ENCODE assay signal across 14 cellular contexts in the genomic region with DNA sequence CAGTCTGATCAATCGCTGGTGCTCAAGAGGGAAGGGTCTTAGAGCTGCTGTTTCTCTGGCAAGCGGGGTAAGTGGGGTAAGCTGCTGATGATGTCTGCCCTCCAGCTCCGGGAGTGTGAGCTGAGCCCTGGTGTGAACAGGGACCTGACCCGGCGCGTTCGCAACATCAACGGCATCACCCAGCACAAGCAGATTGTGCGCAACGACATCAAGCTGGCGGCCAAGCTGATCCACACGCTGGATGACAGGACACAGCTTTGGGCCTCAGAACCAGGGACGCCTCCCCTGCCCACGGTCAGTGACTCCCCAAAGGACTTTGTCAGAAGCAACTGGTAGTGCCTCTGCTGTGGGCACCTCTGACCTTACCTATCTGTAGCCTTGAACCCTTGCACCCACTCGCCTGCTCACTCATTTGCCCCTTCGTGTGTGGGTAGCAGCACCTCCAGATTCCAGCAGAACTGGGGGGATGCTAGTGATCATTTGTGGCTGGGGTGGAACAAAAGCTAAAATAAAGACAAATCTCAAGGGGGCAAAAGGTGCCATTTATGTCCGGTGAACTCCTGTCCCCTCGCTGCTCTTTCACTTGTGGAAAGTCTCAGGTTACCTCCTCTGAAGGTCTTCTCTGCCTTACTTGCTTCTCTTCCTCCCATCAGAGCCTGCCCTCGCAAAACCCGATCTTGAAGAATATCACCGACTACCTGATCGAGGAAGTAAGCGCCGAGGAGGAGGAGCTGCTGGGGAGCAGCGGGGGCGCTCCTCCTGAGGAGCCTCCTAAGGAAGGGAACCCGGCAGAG. TPM values are rescaled to one million over a fixed set of nuclear protein-coding genes. Genes with fewer than 3 reads are reported as not detected.
DNase-seq lines count a peak whose midpoint lies in the region; ATAC-seq, FAIRE-seq and TF ChIP-seq lines count a peak whose summit lies in the region.
"Had no signal": no experiment of that assay in that cellular context is flagged by ENCODE, and none has a peak within 500 bp of the region (broad histone marks: within the 10 kb centered on the region; RNA-seq: fewer than 3 reads in every experiment).

No MANE protein-coding gene starts in this region.

- FAIRE-seq in GM12892 (lab: Jason Lieb, UNC) = no peak
- FAIRE-seq: D721Med had no signal

- no peaks in the 10 kb centered on the region for H3K9me3 ChIP-seq in CD4-positive, CD25-positive, alpha-beta regulatory T cell (ENCODE audit: control insufficient read depth in 2 of 2, low read length in 2 of 2)
- H3K9me3 ChIP-seq: testis had no signal

- intact Hi-C loops in activated T-helper 1 cell treated with anti-CD3 and anti-CD28 coated beads, Interleukin-12 subunit alpha, Interleukin-12 subunit beta, Interleukin-2, Interleukin-4 antibody, amounts not matched to agents 30 ng/mL and 10 ng/mL and 1 ng/mL, durations not matched to agents 14 hours and 24 hours and 36 hours (cut with micrococcal nuclease) = no loop called here

- peak overlapping the region in 1 of 3 donors; percentile 67 for H3K27ac Mint-ChIP-seq in CD4-positive, CD25-positive, alpha-beta regulatory T cell
- H3K27ac Mint-ChIP-seq in activated T-helper 1 cell treated with anti-CD3 and anti-CD28 coated beads, Interleukin-12 subunit alpha, Interleukin-12 subunit beta, Interleukin-2, Interleukin-4 antibody, amounts not matched to agents 30 ng/mL and 10 ng/mL and 1 ng/mL, durations not matched to agents 14 hours and 24 hours and 36 hours = peak overlapping the region; percentile 91
- peak overlapping the region in 5 of 6 donors; percentile 15 to 98 (median 74) for H3K27ac Mint-ChIP-seq in naive B cell

- H3K4me1 ChIP-seq in CD4-positive, CD25-positive, alpha-beta regulatory T cell (ENCODE audit: control insufficient read depth, insufficient read depth, low read length, poor library complexity, severe bottlenecking) = peaks cover 36% of the 10 kb centered on the region

- peak overlapping the region; percentile 78 for H3K27ac ChIP-seq in CD4-positive, CD25-positive, alpha-beta regulatory T cell (ENCODE audit: insufficient read depth, low read length, poor library complexity, severe bottlenecking)
- H3K27ac ChIP-seq: testis had no signal

- no peak overlapping the region for H3K4me3 ChIP-seq in CD4-positive, CD25-positive, alpha-beta regulatory T cell (ENCODE audit: low read depth, low read length)
- H3K4me3 ChIP-seq: coronary artery, testis had no signal

- peaks cover 14% of the 10 kb centered on the region for H3K27me3 Mint-ChIP-seq in CD4-positive, CD25-positive, alpha-beta regulatory T cell
- H3K27me3 Mint-ChIP-seq in activated T-helper 1 cell treated with anti-CD3 and anti-CD28 coated beads, Interleukin-12 subunit alpha, Interleukin-12 subunit beta, Interleukin-2, Interleukin-4 antibody, amounts not matched to agents 30 ng/mL and 10 ng/mL and 1 ng/mL, durations not matched to agents 14 hours and 24 hours and 36 hours (ENCODE audit: insufficient read depth) = peaks cover 2% of the 10 kb centered on the region
- peaks cover 1 to 14% (median 14%) of the 10 kb centered on the region in 3 donors for H3K27me3 Mint-ChIP-seq in naive B cell

- H3K27me3 ChIP-seq in CD4-positive, CD25-positive, alpha-beta regulatory T cell (ENCODE audit: control insufficient read depth, insufficient read depth, low read length) = no peaks in the 10 kb centered on the region
- H3K27me3 ChIP-seq: testis had no signal

- peaks cover 0 to 2% (median 0%) of the 10 kb centered on the region in 7 donors for H3K9me3 Mint-ChIP-seq in CD4-positive, CD25-positive, alpha-beta regulatory T cell
- H3K9me3 Mint-ChIP-seq in activated T-helper 1 cell treated with anti-CD3 and anti-CD28 coated beads, Interleukin-12 subunit alpha, Interleukin-12 subunit beta, Interleukin-2, Interleukin-4 antibody, amounts not matched to agents 30 ng/mL and 10 ng/mL and 1 ng/mL, durations not matched to agents 14 hours and 24 hours and 36 hours = no peaks in the 10 kb centered on the region
- peaks cover 0 to 2% (median 0%) of the 10 kb centered on the region in 7 donors for H3K9me3 Mint-ChIP-seq in naive B cell
- H3K9me3 Mint-ChIP-seq: immature natural killer cell had no signal

- H3K4me1 Mint-ChIP-seq in CD4-positive, CD25-positive, alpha-beta regulatory T cell = peaks cover 0 to 52% (median 28%) of the 10 kb centered on the region in 4 donors
- H3K4me1 Mint-ChIP-seq in activated T-helper 1 cell treated with anti-CD3 and anti-CD28 coated beads, Interleukin-12 subunit alpha, Interleukin-12 subunit beta, Interleukin-2, Interleukin-4 antibody, amounts not matched to agents 30 ng/mL and 10 ng/mL and 1 ng/mL, durations not matched to agents 14 hours and 24 hours and 36 hours (ENCODE audit: low read depth) = peaks cover 44% of the 10 kb centered on the region
- peaks cover 56 to 73% (median 66%) of the 10 kb centered on the region in 3 donors for H3K4me1 Mint-ChIP-seq in naive B cell

- DNase-seq in CD4-positive, CD25-positive, alpha-beta regulatory T cell = no peak
- no peak for DNase-seq in GM12892 (ENCODE audit: insufficient read length)
- no peak for DNase-seq in activated T-helper 1 cell treated with anti-CD3 and anti-CD28 coated beads, Interleukin-12 subunit alpha, Interleukin-12 subunit beta, Interleukin-2, Interleukin-4 antibody, amounts not matched to agents 30 ng/mL and 10 ng/mL and 1 ng/mL, durations not matched to agents 14 hours and 24 hours and 36 hours (ENCODE audit: low spot score)
- DNase-seq in naive B cell = no peak
- no peak for DNase-seq in NCI-H748 treated with DMSO at 0.1 percent for 48 hours (lab: John Stamatoyannopoulos, UW)
- no peak for DNase-seq in NCI-H2029 treated with DMSO at 0.1 percent for 48 hours (lab: John Stamatoyannopoulos, UW)
- no peak for DNase-seq in activated gamma-delta T cell treated with Interleukin-2 at 50 U/mL for 16 hours
- DNase-seq: immature natural killer cell, NCI-H146, NCI-H774, SIG-M5, testis had no signal

- peaks cover 58% of the 10 kb centered on the region for H3K36me3 ChIP-seq in CD4-positive, CD25-positive, alpha-beta regulatory T cell (ENCODE audit: control insufficient read depth, insufficient read depth, low read length)

- TF ChIP-seq POLR2A in GM12892 (IDR thresholded peaks at IDR 0.05; ENCODE audit: low read depth, low read length) = peak; percentile 50

- H3K4me3 Mint-ChIP-seq in CD4-positive, CD25-positive, alpha-beta regulatory T cell = peak overlapping the region; percentile 21 to 87 (median 67)
- peak overlapping the region; percentile 26 for H3K4me3 Mint-ChIP-seq in activated T-helper 1 cell treated with anti-CD3 and anti-CD28 coated beads, Interleukin-12 subunit alpha, Interleukin-12 subunit beta, Interleukin-2, Interleukin-4 antibody, amounts not matched to agents 30 ng/mL and 10 ng/mL and 1 ng/mL, durations not matched to agents 14 hours and 24 hours and 36 hours
- peak overlapping the region in 4 of 8 donors; percentile 36 to 89 (median 79) for H3K4me3 Mint-ChIP-seq in naive B cell

- no peak for ATAC-seq in CD4-positive, CD25-positive, alpha-beta regulatory T cell (ENCODE audit: low read depth in 2 of 2)
- no peak for ATAC-seq in naive B cell (ENCODE audit: low read depth in 2 of 2)

- peaks cover 57% of the 10 kb centered on the region for H3K36me3 Mint-ChIP-seq in CD4-positive, CD25-positive, alpha-beta regulatory T cell
- peaks cover 67% of the 10 kb centered on the region for H3K36me3 Mint-ChIP-seq in activated T-helper 1 cell treated with anti-CD3 and anti-CD28 coated beads, Interleukin-12 subunit alpha, Interleukin-12 subunit beta, Interleukin-2, Interleukin-4 antibody, amounts not matched to agents 30 ng/mL and 10 ng/mL and 1 ng/mL, durations not matched to agents 14 hours and 24 hours and 36 hours (ENCODE audit: low read depth)
- peaks cover 13 to 59% of the 10 kb centered on the region in 2 donors for H3K36me3 Mint-ChIP-seq in naive B cell

RNA-seq across cellular contexts. Expression of gene UFSP1, which starts 3.2 kb away (rescaled TPM):
- total RNA-seq in CD4-positive, CD25-positive, alpha-beta regulatory T cell = 0.94 TPM
- 1 to 10 TPM in 3 of 4 donors, under 1 TPM in 1; 0.39 to 4.8 (median 1.9) TPM for polyA plus RNA-seq in CD4-positive, CD25-positive, alpha-beta regulatory T cell
- polyA plus RNA-seq in GM12892 (2012; ENCODE audit: missing spikeins) = 0.74 TPM
- total RNA-seq in activated T-helper 1 cell treated with anti-CD3 and anti-CD28 coated beads, Interleukin-12 subunit alpha, Interleukin-12 subunit beta, Interleukin-2, Interleukin-4 antibody, amounts not matched to agents 30 ng/mL and 10 ng/mL and 1 ng/mL, durations not matched to agents 14 hours and 24 hours and 36 hours = 4.1 and 5.5 TPM in 2 replicates
- polyA plus RNA-seq in naive B cell (ENCODE audit: low read depth in 6 of 6) = 1 to 10 TPM in 3 of 6 donors, under 1 TPM in 2, not detected in 1; 0.34 to 2.5 (median 1.7) TPM

RNA-seq across cellular contexts. Expression of gene ACHE, which starts 9.3 kb away (rescaled TPM):
- 0.20 TPM for total RNA-seq in CD4-positive, CD25-positive, alpha-beta regulatory T cell
- polyA plus RNA-seq in CD4-positive, CD25-positive, alpha-beta regulatory T cell = not detected
- 0.95 TPM for polyA plus RNA-seq in GM12892 (2012; ENCODE audit: missing spikeins)
- total RNA-seq in activated T-helper 1 cell treated with anti-CD3 and anti-CD28 coated beads, Interleukin-12 subunit alpha, Interleukin-12 subunit beta, Interleukin-2, Interleukin-4 antibody, amounts not matched to agents 30 ng/mL and 10 ng/mL and 1 ng/mL, durations not matched to agents 14 hours and 24 hours and 36 hours = 0.17 and 0.21 TPM in 2 replicates
- polyA plus RNA-seq in naive B cell (ENCODE audit: low read depth in 6 of 6) = under 1 TPM in 2 of 6 donors, not detected in 4; 0.55 to 0.92 TPM
- polyA plus RNA-seq: immature natural killer cell had no signal

RNA-seq across cellular contexts. Expression of gene SRRT, which starts 11.4 kb away (rescaled TPM):
- total RNA-seq in CD4-positive, CD25-positive, alpha-beta regulatory T cell = 234 TPM
- polyA plus RNA-seq in CD4-positive, CD25-positive, alpha-beta regulatory T cell = 10 to 100 TPM; 31.9 to 40.7 (median 36.7) TPM
- polyA plus RNA-seq in GM12892 (2012; ENCODE audit: missing spikeins) = 88.0 TPM
- 294 and 306 TPM in 2 replicates for total RNA-seq in activated T-helper 1 cell treated with anti-CD3 and anti-CD28 coated beads, Interleukin-12 subunit alpha, Interleukin-12 subunit beta, Interleukin-2, Interleukin-4 antibody, amounts not matched to agents 30 ng/mL and 10 ng/mL and 1 ng/mL, durations not matched to agents 14 hours and 24 hours and 36 hours
- 10 to 100 TPM; 17.5 to 79.0 (median 46.0) TPM for polyA plus RNA-seq in naive B cell (ENCODE audit: low read depth in 6 of 6)

RNA-seq across cellular contexts. Expression of gene TRIP6, which starts 19.2 kb away (rescaled TPM):
- total RNA-seq in CD4-positive, CD25-positive, alpha-beta regulatory T cell = 8.4 TPM
- 1 to 10 TPM; 2.8 to 5.8 (median 3.5) TPM for polyA plus RNA-seq in CD4-positive, CD25-positive, alpha-beta regulatory T cell
- polyA plus RNA-seq in GM12892 (2012; ENCODE audit: missing spikeins) = 20.9 TPM
- 41.5 and 44.1 TPM in 2 replicates for total RNA-seq in activated T-helper 1 cell treated with anti-CD3 and anti-CD28 coated beads, Interleukin-12 subunit alpha, Interleukin-12 subunit beta, Interleukin-2, Interleukin-4 antibody, amounts not matched to agents 30 ng/mL and 10 ng/mL and 1 ng/mL, durations not matched to agents 14 hours and 24 hours and 36 hours
- polyA plus RNA-seq in naive B cell (ENCODE audit: low read depth in 6 of 6) = 1 to 10 TPM; 2.1 to 5.7 (median 3.4) TPM

RNA-seq across cellular contexts. Expression of gene SLC12A9, which starts 33.8 kb away (rescaled TPM):
- 42.7 TPM for total RNA-seq in CD4-positive, CD25-positive, alpha-beta regulatory T cell
- 1 to 10 TPM; 5.7 to 8.6 (median 6.1) TPM for polyA plus RNA-seq in CD4-positive, CD25-positive, alpha-beta regulatory T cell
- 8.4 TPM for polyA plus RNA-seq in GM12892 (2012; ENCODE audit: missing spikeins)
- 46.0 and 47.9 TPM in 2 replicates for total RNA-seq in activated T-helper 1 cell treated with anti-CD3 and anti-CD28 coated beads, Interleukin-12 subunit alpha, Interleukin-12 subunit beta, Interleukin-2, Interleukin-4 antibody, amounts not matched to agents 30 ng/mL and 10 ng/mL and 1 ng/mL, durations not matched to agents 14 hours and 24 hours and 36 hours
- polyA plus RNA-seq in naive B cell (ENCODE audit: low read depth in 6 of 6) = 10 to 100 TPM in 4 of 6 donors, 1 to 10 TPM in 2; 7.8 to 13.1 (median 11.5) TPM
